13 cellular contexts compared by ENCODE assay signal in the genomic region with DNA sequence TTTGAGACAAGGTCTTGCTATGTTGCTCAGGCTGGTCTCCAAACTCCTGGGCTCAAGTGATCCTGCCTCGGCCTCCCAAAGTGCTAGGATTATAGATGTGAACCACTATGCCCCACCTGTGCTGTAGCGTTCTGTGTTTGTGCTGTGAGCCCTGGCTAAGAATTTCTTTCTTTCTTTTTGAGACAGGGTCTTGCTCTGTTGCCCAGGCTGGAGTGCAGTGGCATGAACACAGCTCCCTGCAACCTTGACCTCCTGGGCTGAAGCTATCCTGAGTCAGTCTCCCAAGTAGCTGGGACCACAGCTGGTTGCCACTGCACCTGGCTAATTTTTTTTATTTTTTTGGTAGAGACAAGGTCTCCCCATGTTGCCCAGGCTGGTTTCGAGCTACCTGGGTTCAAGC. TPM values are rescaled to one million over a fixed set of nuclear protein-coding genes. Genes with fewer than 3 reads are reported as not detected.
"Had no signal": no experiment of that assay in that cellular context is flagged by ENCODE, and none has a peak within 500 bp of the region (broad histone marks: within the 10 kb centered on the region; RNA-seq: fewer than 3 reads in every experiment).

No MANE protein-coding gene starts in this region.

- H3K4me3 Mint-ChIP-seq: activated CD8-positive, alpha-beta T cell treated with anti-CD3 and anti-CD28 coated beads for 36 hours; naive thymus-derived CD4-positive, alpha-beta T cell; stimulated activated naive CD8-positive, alpha-beta T cell treated with anti-CD3 and anti-CD28 coated beads, Interleukin-15, Interleukin-2, amounts not matched to agents 100 ng/mL and 50 ng/mL, for 24 hours had no signal

- H3K36me3 Mint-ChIP-seq: naive thymus-derived CD4-positive, alpha-beta T cell had no signal

- H3K27ac Mint-ChIP-seq: activated CD8-positive, alpha-beta T cell treated with anti-CD3 and anti-CD28 coated beads for 36 hours; naive thymus-derived CD4-positive, alpha-beta T cell; stimulated activated naive CD8-positive, alpha-beta T cell treated with anti-CD3 and anti-CD28 coated beads, Interleukin-15, Interleukin-2, amounts not matched to agents 100 ng/mL and 50 ng/mL, for 24 hours had no signal

- H3K36me3 ChIP-seq: neutrophil, thoracic aorta had no signal

- ATAC-seq: activated CD8-positive, alpha-beta T cell treated with anti-CD3 and anti-CD28 coated beads for 36 hours; naive thymus-derived CD4-positive, alpha-beta T cell had no signal

- H3K4me1 Mint-ChIP-seq: naive thymus-derived CD4-positive, alpha-beta T cell had no signal

- H3K4me3 ChIP-seq: thoracic aorta had no signal

- H3K9me3 Mint-ChIP-seq: activated CD8-positive, alpha-beta T cell treated with anti-CD3 and anti-CD28 coated beads for 36 hours; stimulated activated naive CD8-positive, alpha-beta T cell treated with anti-CD3 and anti-CD28 coated beads, Interleukin-15, Interleukin-2, amounts not matched to agents 100 ng/mL and 50 ng/mL, for 24 hours had no signal

- H3K27me3 ChIP-seq: neutrophil had no signal

- H3K9me3 ChIP-seq: neutrophil, thoracic aorta had no signal

- DNase-seq: activated CD8-positive, alpha-beta memory T cell treated with anti-CD3 and anti-CD28 coated beads, Interleukin-2, amount 50 U/mL, for 48 hours; activated CD8-positive, alpha-beta T cell treated with anti-CD3 and anti-CD28 coated beads for 36 hours; activated naive CD4-positive, alpha-beta T cell; aorta; foreskin melanocyte; midbrain; naive thymus-derived CD4-positive, alpha-beta T cell; posterior cingulate gyrus; stimulated activated CD4-positive, alpha-beta T cell treated with anti-CD3 and anti-CD28 coated beads, Interleukin-2, amount 100 ng/mL, for 48 hours had no signal

- H3K27ac ChIP-seq: neutrophil, thoracic aorta had no signal

RNA-seq across cellular contexts. Expression of gene AGR2, which starts 39.9 kb away (rescaled TPM):
- total RNA-seq: activated CD8-positive, alpha-beta T cell treated with anti-CD3 and anti-CD28 coated beads for 36 hours; aorta; naive thymus-derived CD4-positive, alpha-beta T cell; T-helper 2 cell treated with Interferon-gamma antibody and Interleukin-4, amounts not matched to agents 100 ng/mL and 5 ng/mL, for 36 hours had no signal
- polyA plus RNA-seq: naive thymus-derived CD4-positive, alpha-beta T cell had no signal
